Comparison of ENCODE assay signal across 8 cellular contexts in the genomic region with DNA sequence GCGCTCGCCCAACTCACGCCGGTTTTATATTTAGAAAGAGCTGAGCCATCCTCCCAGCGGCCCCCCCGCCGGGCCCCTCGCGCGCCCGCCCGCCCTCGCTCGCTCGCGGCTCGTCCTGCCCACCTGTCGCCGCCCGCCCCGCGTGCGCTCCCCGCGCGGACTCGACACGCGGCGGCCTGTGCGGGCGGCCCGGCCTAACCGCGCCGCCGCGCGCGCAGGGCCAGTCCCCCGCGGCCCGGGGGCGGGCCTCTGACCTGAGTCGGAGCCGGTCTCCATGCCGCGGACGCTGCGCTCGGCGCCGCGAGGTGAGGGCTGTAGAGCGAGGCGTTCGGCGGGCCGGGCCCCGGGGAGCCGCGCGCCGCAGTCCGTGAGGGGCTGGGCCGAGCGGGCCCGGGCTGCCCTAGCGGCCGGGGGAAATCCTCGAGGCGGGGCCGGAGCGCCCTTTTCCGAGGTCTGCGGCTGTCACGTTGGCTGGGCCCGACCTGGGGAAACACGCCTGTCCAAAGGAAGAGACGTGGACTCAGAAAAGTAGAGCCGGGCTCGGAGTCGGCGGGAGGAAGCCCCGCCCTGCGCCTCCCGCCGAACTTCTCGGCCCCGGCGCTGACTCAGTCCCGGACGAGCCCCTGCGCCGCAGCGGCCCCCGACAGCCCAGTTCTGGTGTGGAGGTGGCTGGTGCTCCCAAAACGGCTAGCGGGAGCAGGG. TPM values are rescaled to one million over a fixed set of nuclear protein-coding genes. Genes with fewer than 3 reads are reported as not detected.
DNase-seq lines count a peak whose midpoint lies in the region; ATAC-seq and TF ChIP-seq lines count a peak whose summit lies in the region.

A gene with protein sequence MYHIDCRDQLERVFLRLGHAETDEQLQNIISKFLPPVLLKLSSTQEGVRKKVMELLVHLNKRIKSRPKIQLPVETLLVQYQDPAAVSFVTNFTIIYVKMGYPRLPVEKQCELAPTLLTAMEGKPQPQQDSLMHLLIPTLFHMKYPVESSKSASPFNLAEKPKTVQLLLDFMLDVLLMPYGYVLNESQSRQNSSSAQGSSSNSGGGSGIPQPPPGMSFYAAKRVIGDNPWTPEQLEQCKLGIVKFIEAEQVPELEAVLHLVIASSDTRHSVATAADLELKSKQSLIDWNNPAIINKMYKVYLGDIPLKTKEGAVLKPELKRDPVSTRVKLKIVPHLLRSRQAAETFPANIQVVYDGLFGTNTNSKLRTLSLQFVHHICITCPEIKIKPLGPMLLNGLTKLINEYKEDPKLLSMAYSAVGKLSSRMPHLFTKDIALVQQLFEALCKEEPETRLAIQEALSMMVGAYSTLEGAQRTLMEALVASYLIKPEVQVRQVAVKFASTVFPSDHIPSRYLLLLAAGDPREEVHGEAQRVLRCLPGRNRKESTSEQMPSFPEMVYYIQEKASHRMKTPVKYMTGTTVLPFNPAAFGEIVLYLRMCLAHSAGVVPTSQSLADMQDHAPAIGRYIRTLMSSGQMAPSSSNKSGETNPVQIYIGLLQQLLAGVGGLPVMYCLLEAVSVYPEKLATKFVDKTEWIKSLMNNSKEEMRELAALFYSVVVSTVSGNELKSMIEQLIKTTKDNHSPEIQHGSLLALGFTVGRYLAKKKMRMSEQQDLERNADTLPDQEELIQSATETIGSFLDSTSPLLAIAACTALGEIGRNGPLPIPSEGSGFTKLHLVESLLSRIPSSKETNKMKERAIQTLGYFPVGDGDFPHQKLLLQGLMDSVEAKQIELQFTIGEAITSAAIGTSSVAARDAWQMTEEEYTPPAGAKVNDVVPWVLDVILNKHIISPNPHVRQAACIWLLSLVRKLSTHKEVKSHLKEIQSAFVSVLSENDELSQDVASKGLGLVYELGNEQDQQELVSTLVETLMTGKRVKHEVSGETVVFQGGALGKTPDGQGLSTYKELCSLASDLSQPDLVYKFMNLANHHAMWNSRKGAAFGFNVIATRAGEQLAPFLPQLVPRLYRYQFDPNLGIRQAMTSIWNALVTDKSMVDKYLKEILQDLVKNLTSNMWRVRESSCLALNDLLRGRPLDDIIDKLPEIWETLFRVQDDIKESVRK (N-terminal part only) (minus strand): TSS at position 522 of the 702 bp plus-strand sequence. CDS start 11,465 bp downstream, outside the sequence.

- intact Hi-C loops in activated B cell treated with CpG ODN at 0.5 μM for 24 hours (cut with micrococcal nuclease) = loop anchor here (1.0 to 10.0 kb wide), 9 partner anchors 41 to 1927 kb away; a partner anchor contains a TSS

- peak within 1 kb of the TSS; percentile 88 for H3K4me3 Mint-ChIP-seq in activated B cell treated with CpG ODN at 0.5 μM for 24 hours

- peak within 1 kb of the TSS; percentile 86 for H3K27ac Mint-ChIP-seq in activated B cell treated with CpG ODN at 0.5 μM for 24 hours

- POLR2A ChIA-PET in activated B cell treated with CpG ODN at 0.5 μM for 24 hours (lab: Charles Lee) = interaction anchor here (0.7 to 2.2 kb wide), 5 partner anchors 43 to 1881 kb away, joined by 3 to 10 read pairs (median 5); a partner anchor contains a TSS

- H3K36me3 Mint-ChIP-seq in activated B cell treated with CpG ODN at 0.5 μM for 24 hours (ENCODE audit: low read depth) = peaks cover 2% of the 10 kb centered on the region

- DNase-seq in NCI-H2029 (lab: John Stamatoyannopoulos, UW) (peak; percentile 56), NCI-H2029 treated with DMSO at 0.1 percent for 48 hours (lab: John Stamatoyannopoulos, UW) (no peak), NCI-H2171 (lab: John Stamatoyannopoulos, UW) (peak; percentile 26), activated B cell treated with CpG ODN at 0.5 μM for 24 hours (peak; percentile 77), caudate nucleus (lab: John Stamatoyannopoulos, UW) (peak in 50 of 61 donors; percentile 12 to 75 (median 38)), inferior parietal cortex (ENCODE audit: extremely low spot score) (peak; percentile 52), smooth muscle cell of the brain vasculature (ENCODE audit: low read depth, low spot score) (peak; percentile 40)

- peak; percentile 58 for ATAC-seq in HG02852 (IDR thresholded peaks at IDR 0.05; ENCODE audit: unreplicated experiment)
- ATAC-seq in activated B cell treated with CpG ODN at 0.5 μM for 24 hours (ENCODE audit: low read depth) = peak; percentile 66

- peaks cover 4% of the 10 kb centered on the region for H3K27me3 Mint-ChIP-seq in activated B cell treated with CpG ODN at 0.5 μM for 24 hours

- peaks cover 26% of the 10 kb centered on the region for H3K4me1 Mint-ChIP-seq in activated B cell treated with CpG ODN at 0.5 μM for 24 hours

- CTCF ChIA-PET in activated B cell treated with CpG ODN at 0.5 μM for 24 hours (lab: Charles Lee) = no interaction called here

- peak within 1 kb of the TSS; percentile 88 for H3K27ac ChIP-seq in caudate nucleus (ENCODE audit: low read depth, low read length)

- TF ChIP-seq CTCF in activated B cell treated with CpG ODN at 0.5 μM for 24 hours (IDR thresholded peaks at IDR 0.05) = no peak

- H3K9me3 Mint-ChIP-seq in activated B cell treated with CpG ODN at 0.5 μM for 24 hours = no peaks in the 10 kb centered on the region

RNA-seq across cellular contexts. Expression of the gene that starts here (rescaled TPM):
- 74.2 and 81.9 TPM in 2 replicates for total RNA-seq in activated B cell treated with CpG ODN at 0.5 μM for 24 hours
